In genomic region chr10:89643431-89643811, GRCh38 we compare ENCODE assay signal across 8 cellular contexts. TPM values are rescaled to one million over a fixed set of nuclear protein-coding genes. Genes with fewer than 3 reads are reported as not detected.
A peak's percentile ranks its signal among the peaks of the same experiment; 100 is the strongest.
DNase-seq lines count a peak whose midpoint lies in the region; ATAC-seq and TF ChIP-seq lines count a peak whose summit lies in the region.

No MANE protein-coding gene starts in this region.

- H3K4me3 ChIP-seq in AG04449 (ENCODE audit: low read depth, low read length) (peak overlapping the region; percentile 73), HUES64 (ENCODE audit: low read length) (peak overlapping the region; percentile 76), ectodermal cell (ENCODE audit: insufficient read depth, low read depth, low read length) (peak overlapping the region; percentile 81), neural cell (ENCODE audit: low read length) (peak overlapping the region; percentile 93)

- no peak overlapping the region for H3K4me3 Mint-ChIP-seq in CD4-positive, alpha-beta T cell

- H3K9ac ChIP-seq in HUES64 (ENCODE audit: low read depth, low read length) (peak overlapping the region; percentile 64), neural cell (ENCODE audit: low read length) (peak overlapping the region; percentile 82)

- H3K4me1 Mint-ChIP-seq in CD4-positive, alpha-beta T cell (ENCODE audit: low read depth), result peaks cover 8% of the 10 kb centered on the region

- peaks cover 49% of the 10 kb centered on the region for H3K79me2 ChIP-seq in neural cell (replicated peaks; ENCODE audit: insufficient read depth, low read length)

- TF ChIP-seq EP300 in neural cell (conservative IDR thresholded peaks at IDR 0.05; ENCODE audit: poor library complexity, severe bottlenecking), result no peak

- H3K4me1 ChIP-seq in HUES64 (ENCODE audit: insufficient read depth, low read length) (peaks cover 26% of the 10 kb centered on the region), ectodermal cell (ENCODE audit: control insufficient read depth, insufficient read depth, low read length) (peaks cover 8% of the 10 kb centered on the region)

- H3K9me3 ChIP-seq in HUES64 (ENCODE audit: insufficient read depth, low read depth, low read length) (no peaks in the 10 kb centered on the region), ectodermal cell (ENCODE audit: control insufficient read depth, low read length) (no peaks in the 10 kb centered on the region), neural cell (ENCODE audit: low read length) (no peaks in the 10 kb centered on the region)
- no peaks in the 10 kb centered on the region for H3K9me3 ChIP-seq in CD4-positive, alpha-beta T cell (ENCODE audit: control insufficient read depth, low read length)

- no peaks in the 10 kb centered on the region for H4K20me1 ChIP-seq in neural cell (ENCODE audit: insufficient read depth)

- DNase-seq in AG04449 (ENCODE audit: low read depth, low spot score) (no peak), DMS53 treated with DMSO at 0.1 percent for 48 hours (lab: John Stamatoyannopoulos, UW; ENCODE audit: unreplicated experiment) (no peak)
- DNase-seq in stimulated activated CD8-positive, alpha-beta memory T cell treated with anti-CD3 and anti-CD28 coated beads, Interleukin-4, amount 100 ng/mL, for 48 hours, result no peak
- DNase-seq in CD4-positive, alpha-beta T cell, result no peak

- intact Hi-C loops in CD4-positive, alpha-beta T cell (cut with DNase I, micrococcal nuclease), result loop anchor here in 1 of 2 experiments (10.0 kb wide), 1 partner anchor 1231 kb away; the partner anchor contains the start of gene RPP30

- POLR2A ChIA-PET in AG04449 (lab: Yijun Ruan, JAX), result interaction anchor here (0.6 to 1.6 kb wide), 11 partner anchors 10 to 219 kb away, joined by 3 to 11 read pairs (median 3); partner anchors contain the start of gene KIF20B
- POLR2A ChIA-PET in CD4-positive, alpha-beta T cell (lab: Charles Lee), result interaction anchor here (0.9 to 1.8 kb wide), 12 partner anchors 13 to 1825 kb away, joined by 3 to 29 read pairs (median 4); partner anchors contain the start of genes ATAD1, IFIT2, IFIT5 and KIF20B

- peak overlapping the region; percentile 74 for H3K4me2 ChIP-seq in neural cell (ENCODE audit: low read length)

- TF ChIP-seq CTCF in AG04449 (IDR thresholded peaks at IDR 0.05; ENCODE audit: insufficient read depth, low read length, missing control alignments), result no peak
- no peak for TF ChIP-seq CTCF in neural cell (IDR thresholded peaks at IDR 0.05; ENCODE audit: poor library complexity, severe bottlenecking)
- no peak for TF ChIP-seq CTCF in CD4-positive, alpha-beta T cell (IDR thresholded peaks at IDR 0.05)

- H3K27me3 Mint-ChIP-seq in CD4-positive, alpha-beta T cell, result no peaks in the 10 kb centered on the region

- CTCF ChIA-PET in AG04449 (lab: Yijun Ruan, JAX), result interaction anchor here (0.9 to 1.4 kb wide), 4 partner anchors 19 to 274 kb away, joined by 3 to 5 read pairs (median 4); no protein-coding TSS in a partner anchor
- CTCF ChIA-PET in CD4-positive, alpha-beta T cell (lab: Charles Lee), result interaction anchor here (0.6 to 2.0 kb wide), 3 partner anchors 58 to 426 kb away, joined by 3 to 7 read pairs (median 4); partner anchors contain the start of gene KIF20B

- ATAC-seq in CD4-positive, alpha-beta T cell (ENCODE audit: poor library complexity), result no peak
- ATAC-seq in HG03460 (IDR thresholded peaks at IDR 0.05; ENCODE audit: unreplicated experiment), result no peak

- no peak overlapping the region for H3K27ac Mint-ChIP-seq in CD4-positive, alpha-beta T cell

- no peak overlapping the region for H3K27ac ChIP-seq in HUES64 (ENCODE audit: low read depth, low read length)
- H3K27ac ChIP-seq in ectodermal cell (ENCODE audit: insufficient read depth, low read depth, low read length, poor library complexity, severe bottlenecking), result no peak overlapping the region
- no peak overlapping the region for H3K27ac ChIP-seq in neural cell (ENCODE audit: low read length)
- H3K27ac ChIP-seq in CD4-positive, alpha-beta T cell (ENCODE audit: low read depth, low read length), result no peak overlapping the region

- no peaks in the 10 kb centered on the region for H3K9me2 ChIP-seq in neural cell (ENCODE audit: insufficient read depth, low read length)

- no peaks in the 10 kb centered on the region for H3K9me3 Mint-ChIP-seq in CD4-positive, alpha-beta T cell

- no peak for TF ChIP-seq RAD21 in neural cell (conservative IDR thresholded peaks at IDR 0.05)

- H2AFZ ChIP-seq in neural cell (ENCODE audit: low read depth, low read length), result no peak overlapping the region

- H3K36me3 ChIP-seq in HUES64 (ENCODE audit: insufficient read depth, low read length), result peaks cover 2% of the 10 kb centered on the region; the same call in 1 of the 2 replicates
- no peaks in the 10 kb centered on the region for H3K36me3 ChIP-seq in ectodermal cell (ENCODE audit: control insufficient read depth, insufficient read depth, low read length)
- H3K36me3 ChIP-seq in neural cell (ENCODE audit: insufficient read depth, low read length), result no peaks in the 10 kb centered on the region

- 3% methylated on average over 2 of the region's 2 CpGs for WGBS in HUES64
- 0 to 1% methylated on average over 2 of the region's 2 CpGs for WGBS in ectodermal cell, 2 experiments

- H3K36me3 Mint-ChIP-seq in CD4-positive, alpha-beta T cell (ENCODE audit: low read depth), result no peaks in the 10 kb centered on the region

- no peaks in the 10 kb centered on the region for H3F3A ChIP-seq in neural cell (ENCODE audit: insufficient read depth, low read length, poor library complexity, severe bottlenecking)

- H3K27me3 ChIP-seq in HUES64 (ENCODE audit: insufficient read depth, low read length) (no peaks in the 10 kb centered on the region), ectodermal cell (ENCODE audit: control insufficient read depth, insufficient read depth, low read length, poor library complexity, severe bottlenecking) (no peaks in the 10 kb centered on the region), neural cell (ENCODE audit: insufficient read depth, low read depth, low read length) (no peaks in the 10 kb centered on the region)
- no peaks in the 10 kb centered on the region for H3K27me3 ChIP-seq in CD4-positive, alpha-beta T cell (ENCODE audit: control insufficient read depth, insufficient read depth, low read length)

TF ChIP-seq in neural cell, 6 proteins besides CTCF, POLR2A, EP300 and RAD21:
- no peak for TF ChIP-seq POLR2AphosphoS5 (IDR thresholded peaks at IDR 0.05)
- TF ChIP-seq SMC3 (conservative IDR thresholded peaks at IDR 0.05; ENCODE audit: poor library complexity), result no peak
- TF ChIP-seq, protein P1, sequence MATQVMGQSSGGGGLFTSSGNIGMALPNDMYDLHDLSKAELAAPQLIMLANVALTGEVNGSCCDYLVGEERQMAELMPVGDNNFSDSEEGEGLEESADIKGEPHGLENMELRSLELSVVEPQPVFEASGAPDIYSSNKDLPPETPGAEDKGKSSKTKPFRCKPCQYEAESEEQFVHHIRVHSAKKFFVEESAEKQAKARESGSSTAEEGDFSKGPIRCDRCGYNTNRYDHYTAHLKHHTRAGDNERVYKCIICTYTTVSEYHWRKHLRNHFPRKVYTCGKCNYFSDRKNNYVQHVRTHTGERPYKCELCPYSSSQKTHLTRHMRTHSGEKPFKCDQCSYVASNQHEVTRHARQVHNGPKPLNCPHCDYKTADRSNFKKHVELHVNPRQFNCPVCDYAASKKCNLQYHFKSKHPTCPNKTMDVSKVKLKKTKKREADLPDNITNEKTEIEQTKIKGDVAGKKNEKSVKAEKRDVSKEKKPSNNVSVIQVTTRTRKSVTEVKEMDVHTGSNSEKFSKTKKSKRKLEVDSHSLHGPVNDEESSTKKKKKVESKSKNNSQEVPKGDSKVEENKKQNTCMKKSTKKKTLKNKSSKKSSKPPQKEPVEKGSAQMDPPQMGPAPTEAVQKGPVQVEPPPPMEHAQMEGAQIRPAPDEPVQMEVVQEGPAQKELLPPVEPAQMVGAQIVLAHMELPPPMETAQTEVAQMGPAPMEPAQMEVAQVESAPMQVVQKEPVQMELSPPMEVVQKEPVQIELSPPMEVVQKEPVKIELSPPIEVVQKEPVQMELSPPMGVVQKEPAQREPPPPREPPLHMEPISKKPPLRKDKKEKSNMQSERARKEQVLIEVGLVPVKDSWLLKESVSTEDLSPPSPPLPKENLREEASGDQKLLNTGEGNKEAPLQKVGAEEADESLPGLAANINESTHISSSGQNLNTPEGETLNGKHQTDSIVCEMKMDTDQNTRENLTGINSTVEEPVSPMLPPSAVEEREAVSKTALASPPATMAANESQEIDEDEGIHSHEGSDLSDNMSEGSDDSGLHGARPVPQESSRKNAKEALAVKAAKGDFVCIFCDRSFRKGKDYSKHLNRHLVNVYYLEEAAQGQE (IDR thresholded peaks at IDR 0.05; ENCODE audit: borderline replicate concordance), result no peak
- no peak for TF ChIP-seq EZH2 (IDR thresholded peaks at IDR 0.05; ENCODE audit: borderline replicate concordance, insufficient read depth, low read length, poor library complexity, severe bottlenecking)
- no peak for TF ChIP-seq MXI1 (conservative IDR thresholded peaks at IDR 0.05; ENCODE audit: poor library complexity, severe bottlenecking)
- no peak for TF ChIP-seq TAF1 (IDR thresholded peaks at IDR 0.05; ENCODE audit: low read depth)
TF ChIP-seq in neural cell: peak in this region for 0.

RNA-seq across cellular contexts. Expression of gene PANK1, which starts 1.6 kb away (rescaled TPM):
- 29.1 TPM for polyA plus RNA-seq in HUES64 (2013, experiment 1 of 2)
- 29.9 TPM for polyA plus RNA-seq in HUES64 (2013, experiment 2 of 2)
- polyA plus RNA-seq in ectodermal cell (2013, experiment 1 of 4), result 39.6 TPM
- 36.7 TPM for polyA plus RNA-seq in ectodermal cell (2013, experiment 2 of 4)
- 28.7 TPM for polyA plus RNA-seq in ectodermal cell (2013, experiment 3 of 4)
- polyA plus RNA-seq in ectodermal cell (2013, experiment 4 of 4), result 29.4 TPM
- polyA plus RNA-seq in neural cell, result 15.4 and 30.5 TPM in 2 replicates
- polyA minus RNA-seq in neural cell, result 33.1 and 40.2 TPM in 2 replicates
- under 1 TPM; 0.55 to 0.61 TPM for total RNA-seq in CD4-positive, alpha-beta T cell

RNA-seq across cellular contexts. Expression of gene KIF20B, which starts 58.0 kb away (rescaled TPM):
- polyA plus RNA-seq in HUES64 (2013, experiment 1 of 2), result 29.5 TPM
- polyA plus RNA-seq in HUES64 (2013, experiment 2 of 2), result 30.3 TPM
- 26.6 TPM for polyA plus RNA-seq in ectodermal cell (2013, experiment 1 of 4)
- polyA plus RNA-seq in ectodermal cell (2013, experiment 2 of 4), result 29.2 TPM
- 27.1 TPM for polyA plus RNA-seq in ectodermal cell (2013, experiment 3 of 4)
- polyA plus RNA-seq in ectodermal cell (2013, experiment 4 of 4), result 28.2 TPM
- polyA plus RNA-seq in neural cell, result 2.4 and 3.9 TPM in 2 replicates
- polyA minus RNA-seq in neural cell, result 6.6 and 8.7 TPM in 2 replicates
- 10 to 100 TPM; 17.1 to 18.4 TPM for total RNA-seq in CD4-positive, alpha-beta T cell
